In genomic region chr12:4979737-4980136, GRCh38 we compare ENCODE assay signal across 25 cellular contexts.
"Had no signal": no experiment of that assay in that cellular context is flagged by ENCODE, and none has a peak within 500 bp of the region (broad histone marks: within the 10 kb centered on the region; RNA-seq: fewer than 3 reads in every experiment).

No MANE protein-coding gene starts in this region.

- FAIRE-seq: astrocyte had no signal

- H3K36me3 ChIP-seq: adrenal gland, breast epithelium, MG63, Peyer's patch had no signal

- DNase-seq: activated CD4-positive, alpha-beta T cell treated with anti-CD3 and anti-CD28 coated beads, Interleukin-2, amount 10 ng/mL, durations not matched to agents 24 days and 14 days; activated CD4-positive, alpha-beta T cell treated with anti-CD3 and anti-CD28 coated beads, Interleukin-2, amount 50 U/mL, for 48 hours; activated CD8-positive, alpha-beta T cell treated with anti-CD3 and anti-CD28 coated beads, Interleukin-2, amount 10 ng/mL, durations not matched to agents 7 days and 5 days; activated gamma-delta T cell; activated naive CD4-positive, alpha-beta T cell treated with anti-CD3 and anti-CD28 coated beads for 36 hours; activated T-cell treated with anti-CD3 and anti-CD28 coated beads, Interleukin-2, amount 50 U/mL, for 24 hours; adrenal gland; body of pancreas; MG63; NCI-H1092; NCI-H1436 treated with DMSO at 0.1 percent for 48 hours; NCI-H1694 treated with DMSO at 0.1 percent for 48 hours; NCI-H2029; NCI-H345; NCI-H524 treated with DMSO at 0.1 percent for 48 hours; NK-92 treated with Interleukin-12 subunit alpha and Interleukin-12 subunit beta, amount 100 ng/mL, for 24 hours; PC-3; Peyer's patch; RPMI8226; SIG-M5; T1000 had no signal

- H3K27ac ChIP-seq: adrenal gland, body of pancreas, breast epithelium, coronary artery, Peyer's patch had no signal

- H3K27me3 ChIP-seq: adrenal gland, body of pancreas, MG63, Peyer's patch had no signal

- H3K9me3 ChIP-seq: adrenal gland, body of pancreas, breast epithelium, MG63, Peyer's patch had no signal

- ATAC-seq: activated CD8-positive, alpha-beta T cell treated with anti-CD3 and anti-CD28 coated beads, Interleukin-2, amount 10 ng/mL, durations not matched to agents 7 days and 5 days; activated naive CD4-positive, alpha-beta T cell treated with anti-CD3 and anti-CD28 coated beads, Interleukin-2, amount 50 U/mL, for 72 hours; body of pancreas; PC-3 had no signal

- H3K4me1 ChIP-seq: adrenal gland, body of pancreas, breast epithelium, Peyer's patch had no signal

- H3K4me3 ChIP-seq: adrenal gland, body of pancreas, breast epithelium, coronary artery, MG63, Peyer's patch had no signal
